In genomic region chr5:179798144-179798770, GRCh38 we compare ENCODE assay signal across 22 cellular contexts. TPM values are rescaled to one million over a fixed set of nuclear protein-coding genes. Genes with fewer than 3 reads are reported as not detected.
A peak's percentile ranks its signal among the peaks of the same experiment; 100 is the strongest.
DNase-seq lines count a peak whose midpoint lies in the region; ATAC-seq, FAIRE-seq and TF ChIP-seq lines count a peak whose summit lies in the region.
"Had no signal": no experiment of that assay in that cellular context is flagged by ENCODE, and none has a peak within 500 bp of the region (broad histone marks: within the 10 kb centered on the region; RNA-seq: fewer than 3 reads in every experiment).

No MANE protein-coding gene starts in this region.

- no peak overlapping the region for H3K4me3 Mint-ChIP-seq in chondrocyte (ENCODE audit: unreplicated experiment)
- H3K4me3 Mint-ChIP-seq: CD8-positive, alpha-beta T cell had no signal

- H3K4me2 ChIP-seq in osteoblast (ENCODE audit: insufficient read depth, low read length), result no peak overlapping the region
- H3K4me2 ChIP-seq: GM23338, PC-9 had no signal

- H3K9me3 ChIP-seq in right cardiac atrium (ENCODE audit: control insufficient read depth, low read length), result no peaks in the 10 kb centered on the region
- no peaks in the 10 kb centered on the region for H3K9me3 ChIP-seq in osteoblast (ENCODE audit: low read depth, low read length)
- H3K9me3 ChIP-seq: Caco-2 had no signal

- FAIRE-seq in urothelium cell line (lab: Jason Lieb, UNC), result no peak
- FAIRE-seq: G401.6 had no signal

- intact Hi-C loops in right cardiac atrium (cut with DNase I) (loop anchor here in 1 of 4 donors (5.0 kb wide), 1 partner anchor 36 kb away; no protein-coding TSS in a partner anchor), Right ventricle myocardium superior (cut with DNase I) (loop anchor here (10.0 kb wide), 1 partner anchor 123 kb away; no protein-coding TSS in a partner anchor)

- H3K4me3 ChIP-seq in right cardiac atrium (ENCODE audit: low read length) (no peak overlapping the region), osteoblast (ENCODE audit: insufficient read depth, low read length) (no peak overlapping the region)
- H3K4me3 ChIP-seq: GM23338, PC-9 had no signal

- H3K36me3 Mint-ChIP-seq in chondrocyte (ENCODE audit: low read depth), result peaks cover 18% of the 10 kb centered on the region

- H3K9me3 Mint-ChIP-seq in chondrocyte (ENCODE audit: low read depth), result no peaks in the 10 kb centered on the region
- H3K9me3 Mint-ChIP-seq: CD8-positive, alpha-beta T cell; GM23338 had no signal

- peaks cover 35% of the 10 kb centered on the region for H3K36me3 ChIP-seq in osteoblast (ENCODE audit: insufficient read depth, low read length)

- no peak for ATAC-seq in right cardiac atrium
- ATAC-seq in Right ventricle myocardium superior (ENCODE audit: poor library complexity), result no peak
- ATAC-seq in HG02970 (IDR thresholded peaks at IDR 0.05; ENCODE audit: low FRiP score, unreplicated experiment), result no peak
- ATAC-seq: CD8-positive, alpha-beta T cell; GM23338 had no signal

- H3K27me3 ChIP-seq in right cardiac atrium (ENCODE audit: control insufficient read depth, insufficient read depth) (no peaks in the 10 kb centered on the region), osteoblast (ENCODE audit: insufficient read depth, low read length) (no peaks in the 10 kb centered on the region)

- DNase-seq in right cardiac atrium (peak in 2 of 3 donors; percentile 40 to 43), Right ventricle myocardium superior (no peak), chondrocyte (ENCODE audit: low spot score) (peak; percentile 80), osteoblast (ENCODE audit: insufficient read length, low spot score, missing footprints) (peak; percentile 87), NCI-H2081 (lab: John Stamatoyannopoulos, UW) (no peak), urothelium cell line (ENCODE audit: low spot score) (no peak)
- DNase-seq: Caco-2; CD8-positive, alpha-beta T cell; HCEC 1CT; KG1; MM.1S; NCI-H2029; NCI-H526 treated with DMSO at 0.1 percent for 48 hours; PC-9; SHP77 treated with DMSO at 0.1 percent for 48 hours had no signal

- 95% methylated on average over 23 of the region's 23 CpGs for WGBS in right cardiac atrium

- no peaks in the 10 kb centered on the region for H3K27me3 Mint-ChIP-seq in chondrocyte (ENCODE audit: low read depth)
- H3K27me3 Mint-ChIP-seq: B cell had no signal

- H3K27ac Mint-ChIP-seq in chondrocyte (ENCODE audit: unreplicated experiment), result no peak overlapping the region
- H3K27ac Mint-ChIP-seq: B cell; CD8-positive, alpha-beta T cell; GM23338 had no signal

- TF ChIP-seq CTCF in chondrocyte (IDR thresholded peaks at IDR 0.05) (no peak), osteoblast (IDR thresholded peaks at IDR 0.05; ENCODE audit: extremely low read depth, low read depth, low read length) (no peak)

- H3K4me1 Mint-ChIP-seq in chondrocyte (ENCODE audit: low read depth), result peaks cover 15% of the 10 kb centered on the region

- peaks cover 15% of the 10 kb centered on the region for H4K20me1 ChIP-seq in osteoblast (ENCODE audit: insufficient read depth, low read length)

- H3K79me2 ChIP-seq in osteoblast (ENCODE audit: insufficient read depth, low read length), result peaks cover 16% of the 10 kb centered on the region

- H3K27ac ChIP-seq in right cardiac atrium (ENCODE audit: low read length) (no peak overlapping the region), osteoblast (ENCODE audit: low read depth, low read length) (no peak overlapping the region)
- H3K27ac ChIP-seq: C4-2B, PC-9 had no signal

- H2AFZ ChIP-seq in osteoblast (ENCODE audit: low read length), result no peak overlapping the region
- H2AFZ ChIP-seq: GM23338, PC-9 had no signal

- H3K4me1 ChIP-seq in right cardiac atrium (ENCODE audit: control insufficient read depth, insufficient read depth, low read length), result peaks cover 10% of the 10 kb centered on the region
- peaks cover 19% of the 10 kb centered on the region for H3K4me1 ChIP-seq in osteoblast (ENCODE audit: insufficient read depth, low read length)

RNA-seq across cellular contexts. Expression of gene LTC4S, which starts 4.5 kb away (rescaled TPM):
- total RNA-seq in right cardiac atrium, result 10 to 100 TPM; 17.3 to 24.3 (median 22.6) TPM
- polyA plus RNA-seq in right cardiac atrium, result 18.6 TPM
- total RNA-seq in Right ventricle myocardium superior, result 7.6 TPM
- 1.2 to 1.7 TPM (median 1.3 TPM) in 3 replicates for total RNA-seq in chondrocyte
- total RNA-seq in osteoblast, result 1.4 and 1.5 TPM in 2 replicates
- total RNA-seq: HT1080, RPMI7951 had no signal

RNA-seq across cellular contexts. Expression of gene MGAT4B, which starts 8.4 kb away (rescaled TPM):
- 10 to 100 TPM; 71.8 to 82.2 (median 80.9) TPM for total RNA-seq in right cardiac atrium
- polyA plus RNA-seq in right cardiac atrium, result 56.7 TPM
- total RNA-seq in Right ventricle myocardium superior, result 93.3 TPM
- total RNA-seq in chondrocyte, result 135 to 144 TPM (median 142 TPM) in 3 replicates
- total RNA-seq in osteoblast, result 90.5 and 95.9 TPM in 2 replicates

RNA-seq across cellular contexts. Expression of gene SQSTM1, which starts 22.4 kb away (rescaled TPM):
- total RNA-seq in right cardiac atrium, result 100 to 1,000 TPM; 307 to 406 (median 370) TPM
- polyA plus RNA-seq in right cardiac atrium, result 257 TPM
- total RNA-seq in Right ventricle myocardium superior, result 437 TPM
- total RNA-seq in chondrocyte, result 219 to 297 TPM (median 296 TPM) in 3 replicates
- 826 and 992 TPM in 2 replicates for total RNA-seq in osteoblast

Comparison
In these comparisons a context has a peak if more than half of its experiments do, and no peak if none do; other contexts are left out.
1. DNase-seq: peak in right cardiac atrium (2 of 3), chondrocyte (single experiment) and osteoblast (single experiment); none in Right ventricle myocardium superior (single experiment), NCI-H2081 (0 of 2) and urothelium cell line (single experiment).